In the genomic region with DNA sequence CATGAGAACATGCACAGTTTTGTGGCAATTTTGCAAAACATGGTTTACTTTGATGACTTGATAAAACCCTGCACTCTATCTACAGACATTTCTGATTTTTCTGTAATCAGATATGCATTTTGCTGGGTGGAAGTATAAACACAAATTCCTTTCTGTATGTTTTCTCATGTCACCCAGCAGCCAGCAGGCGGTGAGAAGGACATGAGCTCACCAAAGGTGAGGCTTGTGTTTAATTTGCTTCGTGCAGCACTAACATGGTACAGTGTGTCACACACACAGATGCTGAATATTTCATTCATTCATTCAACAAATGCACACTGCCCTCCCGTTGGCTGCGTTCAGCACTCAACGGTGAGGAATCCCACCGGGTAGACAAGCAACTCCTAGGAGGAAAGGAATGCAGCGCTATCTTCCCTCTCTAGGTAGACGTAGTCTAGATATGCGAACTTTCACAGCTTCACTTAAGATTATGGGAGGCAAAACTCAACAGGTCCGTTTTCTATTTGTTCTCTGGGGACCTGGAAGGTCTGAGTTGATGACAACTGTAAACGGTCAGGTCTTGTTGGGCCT, we compare ENCODE assay signal across 1 cellular context.
TF ChIP-seq lines count a peak whose summit lies in the region.

No MANE protein-coding gene starts in this region.

TF ChIP-seq in IMR-90, 13 proteins besides CTCF, POLR2A, EP300 and RAD21 (continued from another document):
- TF ChIP-seq, protein P1, sequence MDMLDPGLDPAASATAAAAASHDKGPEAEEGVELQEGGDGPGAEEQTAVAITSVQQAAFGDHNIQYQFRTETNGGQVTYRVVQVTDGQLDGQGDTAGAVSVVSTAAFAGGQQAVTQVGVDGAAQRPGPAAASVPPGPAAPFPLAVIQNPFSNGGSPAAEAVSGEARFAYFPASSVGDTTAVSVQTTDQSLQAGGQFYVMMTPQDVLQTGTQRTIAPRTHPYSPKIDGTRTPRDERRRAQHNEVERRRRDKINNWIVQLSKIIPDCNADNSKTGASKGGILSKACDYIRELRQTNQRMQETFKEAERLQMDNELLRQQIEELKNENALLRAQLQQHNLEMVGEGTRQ (IDR thresholded peaks at IDR 0.05; ENCODE audit: low read depth, low read length), result no peak
- TF ChIP-seq CHD1 (IDR thresholded peaks at IDR 0.05; ENCODE audit: low read depth, low read length), result no peak
- no peak for TF ChIP-seq NFE2L2 (IDR thresholded peaks at IDR 0.05; ENCODE audit: low read depth, low read length)
- no peak for TF ChIP-seq MAFK (IDR thresholded peaks at IDR 0.05; ENCODE audit: low read depth, low read length)
- no peak for TF ChIP-seq CEBPB (IDR thresholded peaks at IDR 0.05; ENCODE audit: low read depth, low read length)
- TF ChIP-seq, protein P2, sequence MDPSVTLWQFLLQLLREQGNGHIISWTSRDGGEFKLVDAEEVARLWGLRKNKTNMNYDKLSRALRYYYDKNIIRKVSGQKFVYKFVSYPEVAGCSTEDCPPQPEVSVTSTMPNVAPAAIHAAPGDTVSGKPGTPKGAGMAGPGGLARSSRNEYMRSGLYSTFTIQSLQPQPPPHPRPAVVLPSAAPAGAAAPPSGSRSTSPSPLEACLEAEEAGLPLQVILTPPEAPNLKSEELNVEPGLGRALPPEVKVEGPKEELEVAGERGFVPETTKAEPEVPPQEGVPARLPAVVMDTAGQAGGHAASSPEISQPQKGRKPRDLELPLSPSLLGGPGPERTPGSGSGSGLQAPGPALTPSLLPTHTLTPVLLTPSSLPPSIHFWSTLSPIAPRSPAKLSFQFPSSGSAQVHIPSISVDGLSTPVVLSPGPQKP (IDR thresholded peaks at IDR 0.05; ENCODE audit: borderline replicate concordance, low read depth, low read length), result no peak
- TF ChIP-seq MXI1 (IDR thresholded peaks at IDR 0.05; ENCODE audit: borderline replicate concordance, low read depth, low read length), result no peak
- TF ChIP-seq BHLHE40 (IDR thresholded peaks at IDR 0.05; ENCODE audit: low read depth, low read length), result no peak
- no peak for TF ChIP-seq FOS (IDR thresholded peaks at IDR 0.05; ENCODE audit: low read depth, low read length)
